Comparison of ENCODE assay signal across 1 cellular context in the genomic region with DNA sequence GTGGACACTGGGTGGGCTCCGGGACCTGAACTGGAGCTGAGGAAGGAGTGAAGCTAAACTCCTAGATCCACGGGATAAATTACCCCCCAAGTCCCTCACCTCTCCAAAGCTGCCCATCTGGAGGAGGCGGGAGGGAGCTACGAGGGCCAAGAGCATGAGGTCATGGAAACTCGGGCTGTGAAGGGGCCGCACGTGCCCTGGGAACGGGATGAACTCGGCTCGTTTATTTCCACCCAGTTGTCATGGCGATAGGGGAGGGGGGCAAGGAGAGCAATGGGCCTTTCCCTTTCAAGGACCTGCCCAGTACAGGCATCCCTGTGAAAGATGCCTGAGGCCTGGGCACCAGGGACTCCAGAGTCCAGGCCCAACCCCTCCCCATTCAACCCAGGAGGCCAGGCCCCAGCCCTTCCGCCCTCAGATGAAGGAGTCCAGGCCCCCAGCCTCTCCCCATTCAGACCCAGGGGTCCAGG.
TF ChIP-seq lines count a peak whose summit lies in the region.

No MANE protein-coding gene starts in this region.

TF ChIP-seq in HEK293, 187 proteins besides CTCF, POLR2A, EP300 and RAD21 (continued from another document):
- no peak for TF ChIP-seq GLI4 (tag by site-specific recombination; IDR thresholded peaks at IDR 0.05)
- TF ChIP-seq, protein P1, sequence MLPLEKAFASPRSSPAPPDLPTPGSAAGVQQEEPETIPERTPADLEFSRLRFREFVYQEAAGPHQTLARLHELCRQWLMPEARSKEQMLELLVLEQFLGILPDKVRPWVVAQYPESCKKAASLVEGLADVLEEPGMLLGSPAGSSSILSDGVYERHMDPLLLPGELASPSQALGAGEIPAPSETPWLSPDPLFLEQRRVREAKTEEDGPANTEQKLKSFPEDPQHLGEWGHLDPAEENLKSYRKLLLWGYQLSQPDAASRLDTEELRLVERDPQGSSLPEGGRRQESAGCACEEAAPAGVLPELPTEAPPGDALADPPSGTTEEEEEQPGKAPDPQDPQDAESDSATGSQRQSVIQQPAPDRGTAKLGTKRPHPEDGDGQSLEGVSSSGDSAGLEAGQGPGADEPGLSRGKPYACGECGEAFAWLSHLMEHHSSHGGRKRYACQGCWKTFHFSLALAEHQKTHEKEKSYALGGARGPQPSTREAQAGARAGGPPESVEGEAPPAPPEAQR (tag by site-specific recombination; IDR thresholded peaks at IDR 0.05), result no peak
- TF ChIP-seq ZSCAN30 (tag by site-specific recombination; IDR thresholded peaks at IDR 0.05), result no peak
- TF ChIP-seq ZFP69B (tag by site-specific recombination; IDR thresholded peaks at IDR 0.05), result no peak
- TF ChIP-seq, protein P2, sequence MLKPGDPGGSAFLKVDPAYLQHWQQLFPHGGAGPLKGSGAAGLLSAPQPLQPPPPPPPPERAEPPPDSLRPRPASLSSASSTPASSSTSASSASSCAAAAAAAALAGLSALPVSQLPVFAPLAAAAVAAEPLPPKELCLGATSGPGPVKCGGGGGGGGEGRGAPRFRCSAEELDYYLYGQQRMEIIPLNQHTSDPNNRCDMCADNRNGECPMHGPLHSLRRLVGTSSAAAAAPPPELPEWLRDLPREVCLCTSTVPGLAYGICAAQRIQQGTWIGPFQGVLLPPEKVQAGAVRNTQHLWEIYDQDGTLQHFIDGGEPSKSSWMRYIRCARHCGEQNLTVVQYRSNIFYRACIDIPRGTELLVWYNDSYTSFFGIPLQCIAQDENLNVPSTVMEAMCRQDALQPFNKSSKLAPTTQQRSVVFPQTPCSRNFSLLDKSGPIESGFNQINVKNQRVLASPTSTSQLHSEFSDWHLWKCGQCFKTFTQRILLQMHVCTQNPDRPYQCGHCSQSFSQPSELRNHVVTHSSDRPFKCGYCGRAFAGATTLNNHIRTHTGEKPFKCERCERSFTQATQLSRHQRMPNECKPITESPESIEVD (tag by site-specific recombination; IDR thresholded peaks at IDR 0.05), result no peak
- TF ChIP-seq, protein P3, sequence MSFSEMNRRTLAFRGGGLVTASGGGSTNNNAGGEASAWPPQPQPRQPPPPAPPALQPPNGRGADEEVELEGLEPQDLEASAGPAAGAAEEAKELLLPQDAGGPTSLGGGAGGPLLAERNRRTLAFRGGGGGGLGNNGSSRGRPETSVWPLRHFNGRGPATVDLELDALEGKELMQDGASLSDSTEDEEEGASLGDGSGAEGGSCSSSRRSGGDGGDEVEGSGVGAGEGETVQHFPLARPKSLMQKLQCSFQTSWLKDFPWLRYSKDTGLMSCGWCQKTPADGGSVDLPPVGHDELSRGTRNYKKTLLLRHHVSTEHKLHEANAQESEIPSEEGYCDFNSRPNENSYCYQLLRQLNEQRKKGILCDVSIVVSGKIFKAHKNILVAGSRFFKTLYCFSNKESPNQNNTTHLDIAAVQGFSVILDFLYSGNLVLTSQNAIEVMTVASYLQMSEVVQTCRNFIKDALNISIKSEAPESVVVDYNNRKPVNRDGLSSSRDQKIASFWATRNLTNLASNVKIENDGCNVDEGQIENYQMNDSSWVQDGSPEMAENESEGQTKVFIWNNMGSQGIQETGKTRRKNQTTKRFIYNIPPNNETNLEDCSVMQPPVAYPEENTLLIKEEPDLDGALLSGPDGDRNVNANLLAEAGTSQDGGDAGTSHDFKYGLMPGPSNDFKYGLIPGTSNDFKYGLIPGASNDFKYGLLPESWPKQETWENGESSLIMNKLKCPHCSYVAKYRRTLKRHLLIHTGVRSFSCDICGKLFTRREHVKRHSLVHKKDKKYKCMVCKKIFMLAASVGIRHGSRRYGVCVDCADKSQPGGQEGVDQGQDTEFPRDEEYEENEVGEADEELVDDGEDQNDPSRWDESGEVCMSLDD (tag by site-specific recombination; IDR thresholded peaks at IDR 0.05), result 0 out of 2 replicates have a peak, but pooled peaks have one; percentile 61
- no peak for TF ChIP-seq ZNF658 (tag by site-specific recombination; IDR thresholded peaks at IDR 0.05)
- TF ChIP-seq SCRT2 (tag by site-specific recombination; IDR thresholded peaks at IDR 0.05), result no peak
- TF ChIP-seq ZNF248 (tag by site-specific recombination; IDR thresholded peaks at IDR 0.05), result no peak
- no peak for TF ChIP-seq ZNF514 (tag by site-specific recombination; IDR thresholded peaks at IDR 0.05)
- no peak for TF ChIP-seq KLF16 (tag by site-specific recombination; IDR thresholded peaks at IDR 0.05)
- no peak for TF ChIP-seq ZNF561 (tag by site-specific recombination; IDR thresholded peaks at IDR 0.05; ENCODE audit: borderline replicate concordance)
- TF ChIP-seq ZNF221 (tag by site-specific recombination; IDR thresholded peaks at IDR 0.05; ENCODE audit: borderline replicate concordance), result no peak
- no peak for TF ChIP-seq ZNF707 (tag by site-specific recombination; IDR thresholded peaks at IDR 0.05)
- TF ChIP-seq ZNF792 (tag by site-specific recombination; IDR thresholded peaks at IDR 0.05), result no peak
- TF ChIP-seq ZEB2 (tag by site-specific recombination; IDR thresholded peaks at IDR 0.05), result peak; percentile 61; the same call in 1 of the 2 replicates
- TF ChIP-seq ZNF324 (tag by site-specific recombination; IDR thresholded peaks at IDR 0.05), result 0 out of 2 replicates have a peak, but pooled peaks have one; percentile 40
- TF ChIP-seq ZNF426 (tag by site-specific recombination; IDR thresholded peaks at IDR 0.05), result no peak
- TF ChIP-seq, protein P4, sequence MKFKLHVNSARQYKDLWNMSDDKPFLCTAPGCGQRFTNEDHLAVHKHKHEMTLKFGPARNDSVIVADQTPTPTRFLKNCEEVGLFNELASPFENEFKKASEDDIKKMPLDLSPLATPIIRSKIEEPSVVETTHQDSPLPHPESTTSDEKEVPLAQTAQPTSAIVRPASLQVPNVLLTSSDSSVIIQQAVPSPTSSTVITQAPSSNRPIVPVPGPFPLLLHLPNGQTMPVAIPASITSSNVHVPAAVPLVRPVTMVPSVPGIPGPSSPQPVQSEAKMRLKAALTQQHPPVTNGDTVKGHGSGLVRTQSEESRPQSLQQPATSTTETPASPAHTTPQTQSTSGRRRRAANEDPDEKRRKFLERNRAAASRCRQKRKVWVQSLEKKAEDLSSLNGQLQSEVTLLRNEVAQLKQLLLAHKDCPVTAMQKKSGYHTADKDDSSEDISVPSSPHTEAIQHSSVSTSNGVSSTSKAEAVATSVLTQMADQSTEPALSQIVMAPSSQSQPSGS (tag by site-specific recombination; IDR thresholded peaks at IDR 0.05; ENCODE audit: low read depth), result peak; percentile 81
- no peak for TF ChIP-seq ZNF138 (tag by site-specific recombination; IDR thresholded peaks at IDR 0.05; ENCODE audit: borderline replicate concordance)
- no peak for TF ChIP-seq ZNF677 (tag by site-specific recombination; IDR thresholded peaks at IDR 0.05)
- no peak for TF ChIP-seq ZNF791 (tag by site-specific recombination; IDR thresholded peaks at IDR 0.05)
- TF ChIP-seq, protein P5, sequence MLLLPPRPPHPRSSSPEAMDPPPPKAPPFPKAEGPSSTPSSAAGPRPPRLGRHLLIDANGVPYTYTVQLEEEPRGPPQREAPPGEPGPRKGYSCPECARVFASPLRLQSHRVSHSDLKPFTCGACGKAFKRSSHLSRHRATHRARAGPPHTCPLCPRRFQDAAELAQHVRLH (tag by site-specific recombination; IDR thresholded peaks at IDR 0.05), result no peak
- TF ChIP-seq ZNF140 (tag by site-specific recombination; IDR thresholded peaks at IDR 0.05), result no peak
- TF ChIP-seq ZNF660 (tag by site-specific recombination; IDR thresholded peaks at IDR 0.05), result no peak
- no peak for TF ChIP-seq ZNF624 (tag by site-specific recombination; IDR thresholded peaks at IDR 0.05)
- no peak for TF ChIP-seq ZBTB48 (tag by site-specific recombination; IDR thresholded peaks at IDR 0.05)
- no peak for TF ChIP-seq ZSCAN16 (tag by site-specific recombination; IDR thresholded peaks at IDR 0.05)
- no peak for TF ChIP-seq ZNF473 (tag by site-specific recombination; IDR thresholded peaks at IDR 0.05)
- TF ChIP-seq ZNF16 (tag by site-specific recombination; IDR thresholded peaks at IDR 0.05; ENCODE audit: low read depth), result no peak
- TF ChIP-seq SETDB1 (IDR thresholded peaks at IDR 0.05; ENCODE audit: insufficient read length, low read length), result no peak
- TF ChIP-seq ZNF350 (tag by site-specific recombination; IDR thresholded peaks at IDR 0.05), result no peak
- TF ChIP-seq ZNF404 (tag by site-specific recombination; IDR thresholded peaks at IDR 0.05), result no peak
- TF ChIP-seq ZNF785 (tag by site-specific recombination; IDR thresholded peaks at IDR 0.05), result no peak
- no peak for TF ChIP-seq ZNF621 (tag by site-specific recombination; IDR thresholded peaks at IDR 0.05)
- no peak for TF ChIP-seq ZFP3 (tag by site-specific recombination; IDR thresholded peaks at IDR 0.05; ENCODE audit: low read depth)
- TF ChIP-seq ZNF174 (tag by site-specific recombination; IDR thresholded peaks at IDR 0.05), result no peak
- TF ChIP-seq, protein P6, sequence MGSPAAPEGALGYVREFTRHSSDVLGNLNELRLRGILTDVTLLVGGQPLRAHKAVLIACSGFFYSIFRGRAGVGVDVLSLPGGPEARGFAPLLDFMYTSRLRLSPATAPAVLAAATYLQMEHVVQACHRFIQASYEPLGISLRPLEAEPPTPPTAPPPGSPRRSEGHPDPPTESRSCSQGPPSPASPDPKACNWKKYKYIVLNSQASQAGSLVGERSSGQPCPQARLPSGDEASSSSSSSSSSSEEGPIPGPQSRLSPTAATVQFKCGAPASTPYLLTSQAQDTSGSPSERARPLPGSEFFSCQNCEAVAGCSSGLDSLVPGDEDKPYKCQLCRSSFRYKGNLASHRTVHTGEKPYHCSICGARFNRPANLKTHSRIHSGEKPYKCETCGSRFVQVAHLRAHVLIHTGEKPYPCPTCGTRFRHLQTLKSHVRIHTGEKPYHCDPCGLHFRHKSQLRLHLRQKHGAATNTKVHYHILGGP (tag by site-specific recombination; IDR thresholded peaks at IDR 0.05), result no peak
- TF ChIP-seq KLF9 (tag by site-specific recombination; IDR thresholded peaks at IDR 0.05; ENCODE audit: low read depth), result no peak
- TF ChIP-seq MYNN (tag by site-specific recombination; IDR thresholded peaks at IDR 0.05; ENCODE audit: borderline replicate concordance), result no peak
- TF ChIP-seq, protein P7, sequence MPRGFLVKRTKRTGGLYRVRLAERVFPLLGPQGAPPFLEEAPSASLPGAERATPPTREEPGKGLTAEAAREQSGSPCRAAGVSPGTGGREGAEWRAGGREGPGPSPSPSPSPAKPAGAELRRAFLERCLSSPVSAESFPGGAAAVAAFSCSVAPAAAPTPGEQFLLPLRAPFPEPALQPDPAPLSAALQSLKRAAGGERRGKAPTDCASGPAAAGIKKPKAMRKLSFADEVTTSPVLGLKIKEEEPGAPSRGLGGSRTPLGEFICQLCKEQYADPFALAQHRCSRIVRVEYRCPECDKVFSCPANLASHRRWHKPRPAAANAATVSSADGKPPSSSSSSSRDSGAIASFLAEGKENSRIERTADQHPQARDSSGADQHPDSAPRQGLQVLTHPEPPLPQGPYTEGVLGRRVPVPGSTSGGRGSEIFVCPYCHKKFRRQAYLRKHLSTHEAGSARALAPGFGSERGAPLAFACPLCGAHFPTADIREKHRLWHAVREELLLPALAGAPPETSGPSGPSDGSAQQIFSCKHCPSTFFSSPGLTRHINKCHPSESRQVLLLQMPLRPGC (tag by site-specific recombination; IDR thresholded peaks at IDR 0.05), result no peak
- no peak for TF ChIP-seq ZNF157 (tag by site-specific recombination; IDR thresholded peaks at IDR 0.05)
- no peak for TF ChIP-seq ZNF391 (tag by site-specific recombination; IDR thresholded peaks at IDR 0.05; ENCODE audit: borderline replicate concordance, low read depth)
- TF ChIP-seq, protein P8, sequence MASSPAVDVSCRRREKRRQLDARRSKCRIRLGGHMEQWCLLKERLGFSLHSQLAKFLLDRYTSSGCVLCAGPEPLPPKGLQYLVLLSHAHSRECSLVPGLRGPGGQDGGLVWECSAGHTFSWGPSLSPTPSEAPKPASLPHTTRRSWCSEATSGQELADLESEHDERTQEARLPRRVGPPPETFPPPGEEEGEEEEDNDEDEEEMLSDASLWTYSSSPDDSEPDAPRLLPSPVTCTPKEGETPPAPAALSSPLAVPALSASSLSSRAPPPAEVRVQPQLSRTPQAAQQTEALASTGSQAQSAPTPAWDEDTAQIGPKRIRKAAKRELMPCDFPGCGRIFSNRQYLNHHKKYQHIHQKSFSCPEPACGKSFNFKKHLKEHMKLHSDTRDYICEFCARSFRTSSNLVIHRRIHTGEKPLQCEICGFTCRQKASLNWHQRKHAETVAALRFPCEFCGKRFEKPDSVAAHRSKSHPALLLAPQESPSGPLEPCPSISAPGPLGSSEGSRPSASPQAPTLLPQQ (tag by site-specific recombination; IDR thresholded peaks at IDR 0.05), result peak; percentile 68
- TF ChIP-seq ZBTB21 (tag by site-specific recombination; IDR thresholded peaks at IDR 0.05), result peak; percentile 87
- TF ChIP-seq ZNF2 (tag by site-specific recombination; IDR thresholded peaks at IDR 0.05), result no peak
- no peak for TF ChIP-seq KLF7 (tag by site-specific recombination; IDR thresholded peaks at IDR 0.05; ENCODE audit: borderline replicate concordance)
- peak; percentile 65 for TF ChIP-seq ZNF341 (tag by site-specific recombination; IDR thresholded peaks at IDR 0.05; ENCODE audit: low read depth)
- TF ChIP-seq, protein P9, sequence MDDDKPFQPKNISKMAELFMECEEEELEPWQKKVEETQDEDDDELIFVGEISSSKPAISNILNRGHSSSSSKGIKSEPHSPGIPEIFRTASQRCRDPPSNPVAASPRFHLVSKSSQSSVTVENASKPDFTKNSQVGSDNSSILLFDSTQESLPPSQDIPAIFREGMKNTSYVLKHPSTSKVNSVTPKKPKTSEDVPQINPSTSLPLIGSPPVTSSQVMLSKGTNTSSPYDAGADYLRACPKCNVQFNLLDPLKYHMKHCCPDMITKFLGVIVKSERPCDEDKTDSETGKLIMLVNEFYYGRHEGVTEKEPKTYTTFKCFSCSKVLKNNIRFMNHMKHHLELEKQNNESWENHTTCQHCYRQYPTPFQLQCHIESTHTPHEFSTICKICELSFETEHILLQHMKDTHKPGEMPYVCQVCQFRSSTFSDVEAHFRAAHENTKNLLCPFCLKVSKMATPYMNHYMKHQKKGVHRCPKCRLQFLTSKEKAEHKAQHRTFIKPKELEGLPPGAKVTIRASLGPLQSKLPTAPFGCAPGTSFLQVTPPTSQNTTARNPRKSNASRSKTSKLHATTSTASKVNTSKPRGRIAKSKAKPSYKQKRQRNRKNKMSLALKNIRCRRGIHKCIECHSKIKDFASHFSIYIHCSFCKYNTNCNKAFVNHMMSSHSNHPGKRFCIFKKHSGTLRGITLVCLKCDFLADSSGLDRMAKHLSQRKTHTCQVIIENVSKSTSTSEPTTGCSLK (tag by site-specific recombination; IDR thresholded peaks at IDR 0.05), result no peak
- TF ChIP-seq, protein P10, sequence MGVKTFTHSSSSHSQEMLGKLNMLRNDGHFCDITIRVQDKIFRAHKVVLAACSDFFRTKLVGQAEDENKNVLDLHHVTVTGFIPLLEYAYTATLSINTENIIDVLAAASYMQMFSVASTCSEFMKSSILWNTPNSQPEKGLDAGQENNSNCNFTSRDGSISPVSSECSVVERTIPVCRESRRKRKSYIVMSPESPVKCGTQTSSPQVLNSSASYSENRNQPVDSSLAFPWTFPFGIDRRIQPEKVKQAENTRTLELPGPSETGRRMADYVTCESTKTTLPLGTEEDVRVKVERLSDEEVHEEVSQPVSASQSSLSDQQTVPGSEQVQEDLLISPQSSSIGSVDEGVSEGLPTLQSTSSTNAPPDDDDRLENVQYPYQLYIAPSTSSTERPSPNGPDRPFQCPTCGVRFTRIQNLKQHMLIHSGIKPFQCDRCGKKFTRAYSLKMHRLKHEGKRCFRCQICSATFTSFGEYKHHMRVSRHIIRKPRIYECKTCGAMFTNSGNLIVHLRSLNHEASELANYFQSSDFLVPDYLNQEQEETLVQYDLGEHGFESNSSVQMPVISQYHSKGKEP (tag by site-specific recombination; IDR thresholded peaks at IDR 0.05), result no peak
- no peak for TF ChIP-seq ZNF529 (tag by site-specific recombination; IDR thresholded peaks at IDR 0.05; ENCODE audit: insufficient replicate concordance)
